14 cellular contexts compared by ENCODE assay signal in genomic region chr18:56233595-56233994, GRCh38.
DNase-seq lines count a peak whose midpoint lies in the region; ATAC-seq and TF ChIP-seq lines count a peak whose summit lies in the region.
"Had no signal": no experiment of that assay in that cellular context is flagged by ENCODE, and none has a peak within 500 bp of the region (broad histone marks: within the 10 kb centered on the region; RNA-seq: fewer than 3 reads in every experiment).

No MANE protein-coding gene starts in this region.

- H3K27me3 Mint-ChIP-seq in MCF 10A (ENCODE audit: insufficient read depth, unreplicated experiment) = no peaks in the 10 kb centered on the region
- H3K27me3 Mint-ChIP-seq in stimulated activated naive B cell treated with anti-CD40 and anti-IgM and Interleukin-4, amounts not matched to agents 10 μg/mL and 1 μg/mL and 100 μg/mL, for 72 hours = no peaks in the 10 kb centered on the region

- no peak overlapping the region for H3K27ac ChIP-seq in breast epithelium
- no peak overlapping the region for H3K27ac ChIP-seq in aorta (ENCODE audit: low read depth in 1 of 2, low read length in 2 of 2)
- H3K27ac ChIP-seq: 22Rv1, HL-60, VCaP had no signal

- CTCF ChIA-PET in MCF 10A (lab: Yijun Ruan, JAX) = no interaction called here

- TF ChIP-seq CTCF in MCF 10A (IDR thresholded peaks at IDR 0.05; ENCODE audit: unreplicated experiment) (no peak), breast epithelium (IDR thresholded peaks at IDR 0.05) (no peak), cardiac fibroblast (IDR thresholded peaks at IDR 0.05; ENCODE audit: low read depth, low read length) (no peak)

- BruUV-seq in MCF 10A (replicated peaks; lab: Mats Ljungman, UMichigan) = no TSS peak

- no peak for TF ChIP-seq POLR2A in breast epithelium (IDR thresholded peaks at IDR 0.05)

- H3K36me3 Mint-ChIP-seq in MCF 10A (ENCODE audit: insufficient read depth, unreplicated experiment) = no peaks in the 10 kb centered on the region
- H3K36me3 Mint-ChIP-seq in stimulated activated naive B cell treated with anti-CD40 and anti-IgM and Interleukin-4, amounts not matched to agents 10 μg/mL and 1 μg/mL and 100 μg/mL, for 72 hours = peaks cover 9 to 13% of the 10 kb centered on the region in 2 donors

- H3K36me3 ChIP-seq in breast epithelium = no peaks in the 10 kb centered on the region
- H3K36me3 ChIP-seq in aorta (ENCODE audit: control insufficient read depth in 1 of 2, insufficient read depth in 2 of 2, low read length in 1 of 2) = no peaks in the 10 kb centered on the region

- peak; percentile 77 for DNase-seq in MCF 10A (ENCODE audit: unreplicated experiment)
- DNase-seq in breast epithelium (ENCODE audit: low spot score in 2 of 2) = no peak
- peak; percentile 88 to 91 for DNase-seq in cardiac fibroblast (ENCODE audit: low read depth in 2 of 2)
- DNase-seq in hepatic stellate cell (ENCODE audit: low spot score) = peak; percentile 66
- DNase-seq in aorta = peak in 1 of 2 donors; percentile 48
- no peak for DNase-seq in stimulated activated naive B cell treated with anti-CD40 and anti-IgM and Interleukin-4, amounts not matched to agents 10 μg/mL and 1 μg/mL and 100 μg/mL, for 72 hours
- no peak for DNase-seq in stimulated activated naive CD4-positive, alpha-beta T cell (lab: John Stamatoyannopoulos, UW)
- DNase-seq: left colon, NCI-H1417 treated with DMSO at 0.1 percent for 48 hours had no signal

- POLR2A ChIA-PET in MCF 10A (lab: Yijun Ruan, JAX) = interaction anchor here (0.7 kb wide), 1 partner anchor 83 kb away, joined by 3 read pairs; no protein-coding TSS in a partner anchor

- no peak overlapping the region for H3K4me3 Mint-ChIP-seq in MCF 10A (ENCODE audit: unreplicated experiment)
- H3K4me3 Mint-ChIP-seq in stimulated activated naive B cell treated with anti-CD40 and anti-IgM and Interleukin-4, amounts not matched to agents 10 μg/mL and 1 μg/mL and 100 μg/mL, for 72 hours = no peak overlapping the region

- intact Hi-C loops in MCF 10A (cut with micrococcal nuclease) = no loop called here
- intact Hi-C loops in breast epithelium (cut with DNase I; ENCODE audit: low total_unique reads) = no loop called here
- intact Hi-C loops in aorta (cut with DNase I) = loop anchor here in 1 of 2 donors (10.0 kb wide), 1 partner anchor 79 kb away; no protein-coding TSS in a partner anchor

- ATAC-seq in aorta (ENCODE audit: low FRiP score) (peak; percentile 81), GM21360 (IDR thresholded peaks at IDR 0.05; ENCODE audit: unreplicated experiment) (no peak)
- no peak for ATAC-seq in stimulated activated naive B cell treated with anti-CD40 and anti-IgM and Interleukin-4, amounts not matched to agents 10 μg/mL and 1 μg/mL and 100 μg/mL, for 72 hours (replicated peaks)
- ATAC-seq: left colon had no signal

- H3K4me1 Mint-ChIP-seq in MCF 10A (ENCODE audit: insufficient read depth, unreplicated experiment) = no peaks in the 10 kb centered on the region
- H3K4me1 Mint-ChIP-seq in stimulated activated naive B cell treated with anti-CD40 and anti-IgM and Interleukin-4, amounts not matched to agents 10 μg/mL and 1 μg/mL and 100 μg/mL, for 72 hours = peaks cover 24 to 38% of the 10 kb centered on the region in 2 donors

- H3K27me3 ChIP-seq in breast epithelium (no peaks in the 10 kb centered on the region), aorta (ENCODE audit: control insufficient read depth in 1 of 2, insufficient read depth in 2 of 2, low read length in 1 of 2) (no peaks in the 10 kb centered on the region)

- no peaks in the 10 kb centered on the region for H3K4me1 ChIP-seq in breast epithelium
- H3K4me1 ChIP-seq in aorta (ENCODE audit: control insufficient read depth in 1 of 2, insufficient read depth in 2 of 2, low read length in 2 of 2) = no peaks in the 10 kb centered on the region

- 1 to 5% methylated on average over 2 of the region's 2 CpGs for WGBS in aorta, 2 donors

- H3K9me3 Mint-ChIP-seq in MCF 10A (ENCODE audit: unreplicated experiment) = peaks cover 25% of the 10 kb centered on the region
- peaks cover 19 to 25% of the 10 kb centered on the region in 2 donors for H3K9me3 Mint-ChIP-seq in stimulated activated naive B cell treated with anti-CD40 and anti-IgM and Interleukin-4, amounts not matched to agents 10 μg/mL and 1 μg/mL and 100 μg/mL, for 72 hours

- H3K9me3 ChIP-seq in breast epithelium (no peaks in the 10 kb centered on the region), aorta (ENCODE audit: control insufficient read depth, low read length) (no peaks in the 10 kb centered on the region)

- H3K4me3 ChIP-seq in breast epithelium = no peak overlapping the region
- no peak overlapping the region for H3K4me3 ChIP-seq in cardiac fibroblast (replicated peaks in 1 of 2; ENCODE audit: low read depth in 2 of 2, low read length in 2 of 2)
- H3K4me3 ChIP-seq in aorta (ENCODE audit: low read length in 2 of 2) = no peak overlapping the region

- H3K27ac Mint-ChIP-seq in MCF 10A (ENCODE audit: low read depth, unreplicated experiment) = no peak overlapping the region
- no peak overlapping the region for H3K27ac Mint-ChIP-seq in stimulated activated naive B cell treated with anti-CD40 and anti-IgM and Interleukin-4, amounts not matched to agents 10 μg/mL and 1 μg/mL and 100 μg/mL, for 72 hours
- H3K27ac Mint-ChIP-seq: progenitor cell of endocrine pancreas had no signal

Comparison
In these comparisons a context has a peak if more than half of its experiments do, and no peak if none do; other contexts are left out.
1. DNase-seq: peak in MCF 10A (single experiment), cardiac fibroblast (2 of 2) and hepatic stellate cell (single experiment); none in breast epithelium (0 of 2), stimulated activated naive B cell treated with anti-CD40 and anti-IgM and Interleukin-4, amounts not matched to agents 10 μg/mL and 1 μg/mL and 100 μg/mL, for 72 hours (single experiment) and stimulated activated naive CD4-positive, alpha-beta T cell (0 of 6).